In genomic region chr11:102437727-102438126, GRCh38 we compare ENCODE assay signal across 13 cellular contexts.
"Had no signal": no experiment of that assay in that cellular context is flagged by ENCODE, and none has a peak within 500 bp of the region (broad histone marks: within the 10 kb centered on the region; RNA-seq: fewer than 3 reads in every experiment).

No MANE protein-coding gene starts in this region.

- H3K4me3 Mint-ChIP-seq: activated CD4-positive, alpha-beta T cell treated with anti-CD3 and anti-CD28 coated beads, Interleukin-2, amount 10 ng/mL, durations not matched to agents 7 days and 5 days; brain; central memory CD8-positive, alpha-beta T cell; neural crest cell; stimulated activated effector memory CD8-positive, alpha-beta T cell treated with anti-CD3 and anti-CD28 coated beads, Interleukin-12 subunit alpha, Interleukin-12 subunit beta, amount 100 ng/mL, for 72 hours had no signal

- H3K27ac Mint-ChIP-seq: stimulated activated effector memory CD8-positive, alpha-beta T cell treated with anti-CD3 and anti-CD28 coated beads, Interleukin-12 subunit alpha, Interleukin-12 subunit beta, amount 100 ng/mL, for 72 hours had no signal

- H3K27me3 Mint-ChIP-seq: activated CD4-positive, alpha-beta T cell treated with anti-CD3 and anti-CD28 coated beads, Interleukin-2, amount 10 ng/mL, durations not matched to agents 7 days and 5 days; brain; central memory CD8-positive, alpha-beta T cell had no signal

- H3K9me3 Mint-ChIP-seq: central memory CD8-positive, alpha-beta T cell; stimulated activated effector memory CD8-positive, alpha-beta T cell treated with anti-CD3 and anti-CD28 coated beads, Interleukin-12 subunit alpha, Interleukin-12 subunit beta, amount 100 ng/mL, for 72 hours had no signal

- H3K27me3 ChIP-seq: tibial nerve had no signal

- DNase-seq: activated CD4-positive, alpha-beta T cell treated with anti-CD3 and anti-CD28 coated beads, Interleukin-2, amount 10 ng/mL, durations not matched to agents 7 days and 5 days; activated CD4-positive, CD25-positive, alpha-beta regulatory T cell; activated naive CD4-positive, alpha-beta T cell; activated T-cell treated with anti-CD3 and anti-CD28 coated beads, Interleukin-2, amount 50 U/mL, for 48 hours; amniotic stem cell; left ventricle myocardium inferior; mesendoderm had no signal

- ATAC-seq: stimulated activated effector memory CD8-positive, alpha-beta T cell treated with anti-CD3 and anti-CD28 coated beads, Interleukin-12 subunit alpha, Interleukin-12 subunit beta, amount 100 ng/mL, for 72 hours had no signal

- H3K4me1 ChIP-seq: left ventricle myocardium inferior had no signal

- H3K27ac ChIP-seq: left ventricle myocardium inferior had no signal

- H3K9me3 ChIP-seq: left ventricle myocardium inferior, tibial nerve had no signal

- H3K4me3 ChIP-seq: left ventricle myocardium inferior, smooth muscle cell, tibial nerve had no signal
